Comparison of ENCODE assay signal across 7 cellular contexts in the genomic region with DNA sequence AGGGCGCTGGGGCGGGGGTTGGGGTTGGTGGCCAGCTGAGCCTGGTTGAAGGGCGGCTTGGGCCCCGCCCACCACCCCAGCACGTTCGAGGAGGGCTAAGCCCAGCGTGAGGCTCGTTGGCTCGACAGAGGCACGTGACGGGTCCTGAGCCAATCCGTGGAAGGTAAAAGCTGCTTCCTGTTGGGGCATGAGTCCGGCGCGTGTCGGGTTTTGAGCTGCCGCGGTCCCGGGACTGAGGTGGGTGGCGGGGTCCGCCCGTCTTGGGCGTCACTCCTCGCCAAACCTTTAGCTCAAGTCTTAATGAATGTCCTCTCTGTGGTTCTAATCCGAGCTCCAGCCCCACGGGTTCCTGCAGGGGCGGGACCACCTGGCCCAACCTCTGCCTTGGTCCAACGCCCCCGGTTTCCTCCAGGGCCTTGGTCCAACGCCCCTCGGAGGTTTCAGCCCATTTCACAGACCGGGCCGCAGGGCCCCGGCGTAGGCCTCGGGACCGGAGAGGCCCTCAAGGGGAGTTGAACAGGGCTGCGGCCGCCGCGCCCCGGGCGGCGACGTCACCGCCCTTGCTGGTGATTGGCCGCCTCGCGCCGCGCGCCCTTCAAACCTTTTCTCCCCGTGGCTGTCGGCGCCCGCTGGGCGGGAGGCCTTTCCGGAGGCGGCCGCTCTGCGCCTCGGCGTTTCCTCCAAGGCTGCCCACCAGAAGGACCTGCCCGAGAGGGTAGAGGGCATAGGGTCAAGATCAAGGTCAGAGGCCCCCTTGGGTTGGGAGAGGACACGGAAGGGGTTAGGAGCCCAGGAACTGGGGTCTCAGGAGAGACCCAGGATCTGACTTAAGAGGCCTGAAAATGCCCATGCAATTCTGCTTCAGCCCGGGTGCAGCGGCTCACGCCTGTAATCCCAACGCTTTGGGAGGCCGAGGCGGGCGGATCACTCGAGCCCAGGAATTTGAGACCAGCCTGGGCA.
DNase-seq lines count a peak whose midpoint lies in the region; ATAC-seq and FAIRE-seq lines count a peak whose summit lies in the region.

A gene with protein sequence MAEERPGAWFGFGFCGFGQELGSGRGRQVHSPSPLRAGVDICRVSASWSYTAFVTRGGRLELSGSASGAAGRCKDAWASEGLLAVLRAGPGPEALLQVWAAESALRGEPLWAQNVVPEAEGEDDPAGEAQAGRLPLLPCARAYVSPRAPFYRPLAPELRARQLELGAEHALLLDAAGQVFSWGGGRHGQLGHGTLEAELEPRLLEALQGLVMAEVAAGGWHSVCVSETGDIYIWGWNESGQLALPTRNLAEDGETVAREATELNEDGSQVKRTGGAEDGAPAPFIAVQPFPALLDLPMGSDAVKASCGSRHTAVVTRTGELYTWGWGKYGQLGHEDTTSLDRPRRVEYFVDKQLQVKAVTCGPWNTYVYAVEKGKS (plus strand): TSS at position 173 of the 960 bp plus-strand sequence. CDS start 1,851 bp downstream, outside the sequence.

- FAIRE-seq in islet of Langerhans (lab: Jason Lieb, UNC) = peak; percentile 87

- DNase-seq in NCI-H2171 (lab: John Stamatoyannopoulos, UW) = peak; percentile 93
- peak; percentile 72 to 76 (median 74) for DNase-seq in activated CD4-positive, CD25-positive, alpha-beta regulatory T cell (lab: John Stamatoyannopoulos, UW)
- peak; percentile 88 for DNase-seq in cerebellar cortex (ENCODE audit: low spot score)
- peak; percentile 76 to 91 for DNase-seq in stimulated activated CD4-positive, alpha-beta T cell treated with anti-CD3 and anti-CD28 coated beads, Interleukin-12 subunit alpha, Interleukin-12 subunit beta, amount 100 ng/mL, for 24 hours (ENCODE audit: low read depth in 2 of 2)

- ATAC-seq in GM18520 (IDR thresholded peaks at IDR 0.05; ENCODE audit: unreplicated experiment) (peak; percentile 78), HG03064 (IDR thresholded peaks at IDR 0.05; ENCODE audit: low read depth, unreplicated experiment) (peak; percentile 93)

Comparison
In these comparisons a context has a peak if more than half of its experiments do, and no peak if none do; other contexts are left out.
1. Peak in every context shown above with its lines: DNase-seq and ATAC-seq.